21 cellular contexts compared by ENCODE assay signal in the genomic region with DNA sequence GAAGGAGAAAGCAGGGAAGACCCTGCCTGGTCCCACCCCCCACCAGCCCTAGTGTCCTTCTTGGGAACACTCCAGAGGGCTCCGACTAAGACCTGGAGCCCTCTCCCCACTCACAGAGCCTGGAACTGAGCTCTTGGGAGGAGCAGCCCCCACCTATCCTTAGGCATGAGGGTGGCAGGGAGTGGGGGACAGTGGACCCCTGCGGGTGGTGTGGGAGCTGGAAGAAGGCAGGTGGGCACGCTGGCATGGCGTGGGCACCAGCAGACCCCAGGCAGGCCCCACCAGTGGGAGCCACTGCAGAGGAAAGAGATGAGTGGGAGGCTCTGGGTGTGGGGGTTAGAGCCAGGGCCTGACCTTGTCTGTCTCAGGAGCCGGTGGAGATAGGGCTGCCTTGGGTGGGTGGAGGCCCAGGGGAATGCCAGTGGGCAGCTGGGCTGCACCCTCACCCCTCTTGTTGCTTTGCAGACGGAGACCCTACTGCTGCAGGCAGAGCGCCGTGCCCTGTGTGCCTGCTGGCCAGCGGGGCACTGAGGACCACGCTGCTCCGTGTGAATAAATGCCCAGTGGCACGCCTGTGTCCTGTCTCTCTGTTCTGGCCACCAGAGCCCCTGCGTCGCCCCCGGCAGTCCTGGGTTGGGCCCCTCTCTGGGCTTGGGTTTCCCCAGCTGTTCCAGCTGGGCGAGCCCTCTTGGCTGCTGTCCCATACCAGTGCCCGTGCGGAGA. TPM values are rescaled to one million over a fixed set of nuclear protein-coding genes. Genes with fewer than 3 reads are reported as not detected.
DNase-seq lines count a peak whose midpoint lies in the region; ATAC-seq, FAIRE-seq and TF ChIP-seq lines count a peak whose summit lies in the region.
"Had no signal": no experiment of that assay in that cellular context is flagged by ENCODE, and none has a peak within 500 bp of the region (broad histone marks: within the 10 kb centered on the region; RNA-seq: fewer than 3 reads in every experiment).

No MANE protein-coding gene starts in this region.

- H3K9ac ChIP-seq in HepG2 (ENCODE audit: insufficient read depth, low read depth, low read length) (no peak overlapping the region), skeletal muscle satellite cell (ENCODE audit: low read depth, low read length) (no peak overlapping the region)

- intact Hi-C loops in HepG2 (cut with micrococcal nuclease; ENCODE audit: unreplicated experiment) = no loop called here

- H3K36me3 Mint-ChIP-seq in activated CD8-positive, alpha-beta memory T cell treated with anti-CD3 and anti-CD28 coated beads, Interleukin-2, amount 10 ng/mL, durations not matched to agents 7 days and 5 days = peaks cover 2% of the 10 kb centered on the region
- H3K36me3 Mint-ChIP-seq in IgD-negative memory B cell = no peaks in the 10 kb centered on the region

- H3K4me2 ChIP-seq in HepG2 (ENCODE audit: low read depth, low read length) = no peak overlapping the region
- H3K4me2 ChIP-seq in skeletal muscle satellite cell (ENCODE audit: low read length) = peak overlapping the region; percentile 69

- in situ Hi-C loops in HepG2 (cut with HindIII; ENCODE audit: extremely low pct_ligation_motif_present, low pct_unique_long_range_greater_than_20kb) = no loop called here

- no peak for FAIRE-seq in HepG2 (lab: Jason Lieb, UNC)
- FAIRE-seq: A549, endometrium, GM18507 had no signal

- no peak for ATAC-seq in activated CD8-positive, alpha-beta memory T cell treated with anti-CD3 and anti-CD28 coated beads, Interleukin-2, amount 10 ng/mL, durations not matched to agents 7 days and 5 days
- no peak for ATAC-seq in HepG2
- ATAC-seq: A549, sciatic nerve had no signal

- H3K4me3 ChIP-seq in HepG2 (replicated peaks in 1 of 3; ENCODE audit: insufficient read depth in 1 of 3, low read depth in 2 of 3, low read length in 3 of 3) (no peak overlapping the region), skeletal muscle satellite cell (ENCODE audit: low read length) (no peak overlapping the region)

- POLR2A ChIA-PET in HepG2 (lab: Yijun Ruan, JAX) = no interaction called here

- no peak for TF ChIP-seq RAD21 in HepG2 (CRISPR knock-in tag; IDR thresholded peaks at IDR 0.05)

- CTCF ChIA-PET in activated CD8-positive, alpha-beta memory T cell treated with anti-CD3 and anti-CD28 coated beads, Interleukin-2, amount 10 ng/mL, durations not matched to agents 7 days and 5 days (lab: Charles Lee) = interaction anchor here (1.2 kb wide), 1 partner anchor 12 kb away, joined by 3 read pairs; no protein-coding TSS in a partner anchor
- CTCF ChIA-PET in HepG2 (lab: Yijun Ruan, JAX; ENCODE audit: low intra/inter-chr PET ratio, low total read pairs) = no interaction called here

- peaks cover 19% of the 10 kb centered on the region for H3K27me3 Mint-ChIP-seq in activated CD8-positive, alpha-beta memory T cell treated with anti-CD3 and anti-CD28 coated beads, Interleukin-2, amount 10 ng/mL, durations not matched to agents 7 days and 5 days
- H3K27me3 Mint-ChIP-seq in IgD-negative memory B cell = peaks cover 22% of the 10 kb centered on the region

- TF ChIP-seq EP300 in HepG2 (IDR thresholded peaks at IDR 0.05; ENCODE audit: low read depth in 2 of 2, low read length in 2 of 2) (no peak), HepG2 (CRISPR knock-in tag; IDR thresholded peaks at IDR 0.05; ENCODE audit: borderline replicate concordance) (no peak)

- DNase-seq in activated CD8-positive, alpha-beta memory T cell treated with anti-CD3 and anti-CD28 coated beads for 24 hours = peak; percentile 56
- no peak for DNase-seq in activated CD8-positive, alpha-beta memory T cell treated with anti-CD3 and anti-CD28 coated beads, Interleukin-2, amount 10 ng/mL, durations not matched to agents 7 days and 5 days
- DNase-seq in HepG2 (ENCODE audit: low spot score) (no peak), NCI-H2196 treated with DMSO at 0.1 percent for 48 hours (lab: John Stamatoyannopoulos, UW; ENCODE audit: unreplicated experiment) (no peak), retina (no peak), SIG-M5 (lab: John Stamatoyannopoulos, UW) (no peak)
- DNase-seq: activated gamma-delta T cell, IMR-90, NCI-H2029, NCI-H510A, T-helper 1 cell, transverse colon had no signal

- no peak overlapping the region for H2AFZ ChIP-seq in HepG2 (ENCODE audit: low read length)

- H3K9me3 Mint-ChIP-seq in activated CD8-positive, alpha-beta memory T cell treated with anti-CD3 and anti-CD28 coated beads, Interleukin-2, amount 10 ng/mL, durations not matched to agents 7 days and 5 days (ENCODE audit: low read depth) = no peaks in the 10 kb centered on the region
- H3K9me3 Mint-ChIP-seq in IgD-negative memory B cell = no peaks in the 10 kb centered on the region
- H3K9me3 Mint-ChIP-seq: stimulated activated naive CD8-positive, alpha-beta T cell treated with anti-CD3 and anti-CD28 coated beads, Interleukin-15, Interleukin-2, amounts not matched to agents 100 ng/mL and 50 ng/mL, for 24 hours had no signal

- H3K4me3 Mint-ChIP-seq in activated CD8-positive, alpha-beta memory T cell treated with anti-CD3 and anti-CD28 coated beads, Interleukin-2, amount 10 ng/mL, durations not matched to agents 7 days and 5 days = no peak overlapping the region
- peak overlapping the region; percentile 23 to 76 (median 46) for H3K4me3 Mint-ChIP-seq in IgD-negative memory B cell

- no peaks in the 10 kb centered on the region for H3K79me2 ChIP-seq in HepG2 (ENCODE audit: insufficient read depth, low read length)

- H3K4me1 ChIP-seq in HepG2 (ENCODE audit: insufficient read depth, low read length) (peaks cover 6% of the 10 kb centered on the region), skeletal muscle satellite cell (ENCODE audit: control insufficient read depth, insufficient read depth, low read length) (peaks cover 20% of the 10 kb centered on the region)
- H3K4me1 ChIP-seq: A549 had no signal

- no peak overlapping the region for H3K27ac ChIP-seq in HepG2 (ENCODE audit: extremely low read length, insufficient read depth, low read length)
- H3K27ac ChIP-seq: ascending aorta, transverse colon had no signal

- no peak for TF ChIP-seq CTCF in HepG2 (CRISPR knock-in tag; IDR thresholded peaks at IDR 0.05)

- TF ChIP-seq POLR2A in HepG2 (IDR thresholded peaks at IDR 0.05; ENCODE audit: insufficient read depth in 1 of 2, low read depth in 2 of 2, low read length in 2 of 2) = no peak

- 91% methylated on average over 9 of the region's 18 CpGs for WGBS in HepG2 (ENCODE audit: low lambda C conversion rate)

- no TSS peak for BruUV-seq in HepG2 (replicated peaks; lab: Mats Ljungman, UMichigan)

- H3K4me1 Mint-ChIP-seq in activated CD8-positive, alpha-beta memory T cell treated with anti-CD3 and anti-CD28 coated beads, Interleukin-2, amount 10 ng/mL, durations not matched to agents 7 days and 5 days = peaks cover 3% of the 10 kb centered on the region
- peaks cover 0 to 2% (median 0%) of the 10 kb centered on the region in 3 donors for H3K4me1 Mint-ChIP-seq in IgD-negative memory B cell

- H3K27me3 ChIP-seq in HepG2 (ENCODE audit: control insufficient read depth in 1 of 2, insufficient read depth in 2 of 2, low read length in 2 of 2) (peaks cover 8 to 25% of the 10 kb centered on the region in 2 experiments), skeletal muscle satellite cell (ENCODE audit: control insufficient read depth, insufficient read depth, low read length) (peaks cover 18% of the 10 kb centered on the region)

- H3K27ac Mint-ChIP-seq in activated CD8-positive, alpha-beta memory T cell treated with anti-CD3 and anti-CD28 coated beads, Interleukin-2, amount 10 ng/mL, durations not matched to agents 7 days and 5 days = no peak overlapping the region
- H3K27ac Mint-ChIP-seq in IgD-negative memory B cell = peak overlapping the region in 1 of 3 donors; percentile 58
- H3K27ac Mint-ChIP-seq: stimulated activated naive CD8-positive, alpha-beta T cell treated with anti-CD3 and anti-CD28 coated beads, Interleukin-15, Interleukin-2, amounts not matched to agents 100 ng/mL and 50 ng/mL, for 24 hours had no signal

- no peaks in the 10 kb centered on the region for H3K36me3 ChIP-seq in HepG2 (replicated peaks in 1 of 2; ENCODE audit: control insufficient read depth in 1 of 2, insufficient read depth in 2 of 2, low read length in 2 of 2)
- H3K36me3 ChIP-seq in skeletal muscle satellite cell (ENCODE audit: insufficient read depth, low read length) = peaks cover 4% of the 10 kb centered on the region
- H3K36me3 ChIP-seq: ascending aorta, transverse colon had no signal

- H3K9me3 ChIP-seq in HepG2 (ENCODE audit: low read length) (no peaks in the 10 kb centered on the region), skeletal muscle satellite cell (replicated peaks; ENCODE audit: low read length) (no peaks in the 10 kb centered on the region)
- H3K9me3 ChIP-seq: ascending aorta, transverse colon had no signal

- no peaks in the 10 kb centered on the region for H4K20me1 ChIP-seq in HepG2 (ENCODE audit: insufficient read depth, low read length)

RNA-seq across cellular contexts. Expression of gene NAT8L, which starts 15.6 kb away (rescaled TPM):
- under 1 TPM; 0.09 to 0.40 TPM for total RNA-seq in activated CD8-positive, alpha-beta memory T cell treated with anti-CD3 and anti-CD28 coated beads, Interleukin-2, amount 10 ng/mL, durations not matched to agents 7 days and 5 days
- polyA plus RNA-seq in IgD-negative memory B cell = not detected
- total RNA-seq in HepG2 (2016; rRNA removed; fragmentation: Illumina TruSeq; extraction: Trizol) = 1.6 and 3.3 TPM in 2 replicates
- total RNA-seq in HepG2 (2016; cell fraction: cytosol; rRNA removed; fragmentation: Illumina TruSeq; extraction: Trizol; ENCODE audit: low read depth) = 0.40 and 0.53 TPM in 2 replicates
- 1.7 and 3.2 TPM in 2 replicates for total RNA-seq in HepG2 (2016; cell fraction: insoluble cytoplasmic fraction; rRNA removed; fragmentation: Illumina TruSeq; extraction: Trizol)
- total RNA-seq in HepG2 (2016; cell fraction: membrane; rRNA removed; fragmentation: Illumina TruSeq; extraction: Trizol) = 1.5 and 1.7 TPM in 2 replicates
- total RNA-seq in HepG2 (2016; cell fraction: nucleus; rRNA removed; fragmentation: Illumina TruSeq; extraction: Trizol) = 2.9 and 3.4 TPM in 2 replicates
- polyA plus RNA-seq in HepG2 (2011; rRNA removed) = 2.2 and 3.4 TPM in 2 replicates
- 4.1 and 4.4 TPM in 2 replicates for polyA plus RNA-seq in HepG2 (2011; cell fraction: cytosol; rRNA removed)
- 11.8 TPM in 2 replicates for polyA plus RNA-seq in HepG2 (2011; cell fraction: nucleus; rRNA removed)
- 1.1 and 3.9 TPM in 2 replicates for polyA plus RNA-seq in HepG2 (2012)
- 0.63 and 0.64 TPM in 2 replicates for polyA plus RNA-seq in HepG2 (2016; cell fraction: cytosol; fragmentation: Illumina TruSeq; extraction: Trizol; ENCODE audit: low read depth)
- 3.1 and 3.9 TPM in 2 replicates for polyA plus RNA-seq in HepG2 (2016; cell fraction: insoluble cytoplasmic fraction; fragmentation: Illumina TruSeq; extraction: Trizol; ENCODE audit: low read depth)
- 1.5 and 1.8 TPM in 2 replicates for polyA plus RNA-seq in HepG2 (2016; cell fraction: membrane; fragmentation: Illumina TruSeq; extraction: Trizol; ENCODE audit: low read depth)
- polyA plus RNA-seq in HepG2 (2016; cell fraction: nucleus; fragmentation: Illumina TruSeq; extraction: Trizol; ENCODE audit: insufficient read depth, low read depth) = 8.3 and 8.8 TPM in 2 replicates
- polyA minus RNA-seq in HepG2 (2011; rRNA and poly(A)+ RNA removed; ENCODE audit: low replicate concordance) = 10.6 and 14.5 TPM in 2 replicates
- 3.8 and 4.2 TPM in 2 replicates for polyA minus RNA-seq in HepG2 (2011; cell fraction: cytosol; rRNA and poly(A)+ RNA removed)
- polyA minus RNA-seq in HepG2 (2011; cell fraction: nucleus; rRNA and poly(A)+ RNA removed) = 2.4 and 2.9 TPM in 2 replicates
- under 0.01 and 0.22 TPM in 2 replicates for total RNA-seq in skeletal muscle satellite cell (2012; rRNA removed)
- total RNA-seq: ascending aorta, IMR-90 had no signal
- polyA plus RNA-seq: CD14-positive monocyte had no signal

RNA-seq across cellular contexts. Expression of gene NELFA, which starts 34.8 kb away (rescaled TPM):
- total RNA-seq in activated CD8-positive, alpha-beta memory T cell treated with anti-CD3 and anti-CD28 coated beads, Interleukin-2, amount 10 ng/mL, durations not matched to agents 7 days and 5 days = 10 to 100 TPM; 40.1 to 42.6 TPM
- 44.7 TPM for polyA plus RNA-seq in IgD-negative memory B cell
- total RNA-seq in HepG2 (2016; rRNA removed; fragmentation: Illumina TruSeq; extraction: Trizol) = 11.4 and 18.5 TPM in 2 replicates
- total RNA-seq in HepG2 (2016; cell fraction: cytosol; rRNA removed; fragmentation: Illumina TruSeq; extraction: Trizol; ENCODE audit: low read depth) = 11.0 and 11.5 TPM in 2 replicates
- 10.3 and 19.4 TPM in 2 replicates for total RNA-seq in HepG2 (2016; cell fraction: insoluble cytoplasmic fraction; rRNA removed; fragmentation: Illumina TruSeq; extraction: Trizol)
- 15.4 and 15.7 TPM in 2 replicates for total RNA-seq in HepG2 (2016; cell fraction: membrane; rRNA removed; fragmentation: Illumina TruSeq; extraction: Trizol)
- total RNA-seq in HepG2 (2016; cell fraction: nucleus; rRNA removed; fragmentation: Illumina TruSeq; extraction: Trizol) = 15.3 and 18.5 TPM in 2 replicates
- polyA plus RNA-seq in HepG2 (2011; rRNA removed) = 13.3 and 14.6 TPM in 2 replicates
- polyA plus RNA-seq in HepG2 (2011; cell fraction: cytosol; rRNA removed) = 6.5 and 13.6 TPM in 2 replicates
- 45.3 and 58.0 TPM in 2 replicates for polyA plus RNA-seq in HepG2 (2011; cell fraction: nucleus; rRNA removed)
- 16.5 and 18.9 TPM in 2 replicates for polyA plus RNA-seq in HepG2 (2012)
- 6.0 and 6.9 TPM in 2 replicates for polyA plus RNA-seq in HepG2 (2016; cell fraction: cytosol; fragmentation: Illumina TruSeq; extraction: Trizol; ENCODE audit: low read depth)
- polyA plus RNA-seq in HepG2 (2016; cell fraction: insoluble cytoplasmic fraction; fragmentation: Illumina TruSeq; extraction: Trizol; ENCODE audit: low read depth) = 18.4 and 25.2 TPM in 2 replicates
- polyA plus RNA-seq in HepG2 (2016; cell fraction: membrane; fragmentation: Illumina TruSeq; extraction: Trizol; ENCODE audit: low read depth) = 9.2 and 10.2 TPM in 2 replicates
- 43.4 and 47.9 TPM in 2 replicates for polyA plus RNA-seq in HepG2 (2016; cell fraction: nucleus; fragmentation: Illumina TruSeq; extraction: Trizol; ENCODE audit: insufficient read depth, low read depth)
- polyA minus RNA-seq in HepG2 (2011; rRNA and poly(A)+ RNA removed; ENCODE audit: low replicate concordance) = 8.8 and 40.6 TPM in 2 replicates
- polyA minus RNA-seq in HepG2 (2011; cell fraction: cytosol; rRNA and poly(A)+ RNA removed) = 11.3 and 19.9 TPM in 2 replicates
- polyA minus RNA-seq in HepG2 (2011; cell fraction: nucleus; rRNA and poly(A)+ RNA removed) = 29.0 and 37.0 TPM in 2 replicates
- 19.0 and 20.8 TPM in 2 replicates for total RNA-seq in skeletal muscle satellite cell (2012; rRNA removed)
